In the genomic region with DNA sequence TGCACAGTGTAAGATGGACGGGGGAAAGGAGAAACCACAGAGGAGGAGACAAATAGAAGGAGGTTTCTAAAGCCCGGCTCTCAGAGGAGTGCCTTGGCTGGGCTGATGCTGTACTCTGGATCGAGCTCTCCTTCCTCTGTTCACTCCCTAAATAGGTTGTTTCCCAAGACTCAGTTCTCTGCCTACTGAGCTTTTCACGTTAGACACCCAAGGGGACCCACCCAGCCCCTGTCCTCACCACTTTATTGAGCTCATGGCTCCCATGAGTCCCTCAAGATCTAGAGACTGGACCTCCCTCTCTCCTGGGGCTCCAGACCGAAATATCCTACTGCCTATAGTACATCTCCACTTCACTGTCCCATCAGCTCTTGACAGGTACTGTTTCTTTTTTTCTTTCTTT, we compare ENCODE assay signal across 18 cellular contexts. TPM values are rescaled to one million over a fixed set of nuclear protein-coding genes. Genes with fewer than 3 reads are reported as not detected.
DNase-seq lines count a peak whose midpoint lies in the region; ATAC-seq and TF ChIP-seq lines count a peak whose summit lies in the region.
"Had no signal": no experiment of that assay in that cellular context is flagged by ENCODE, and none has a peak within 500 bp of the region (broad histone marks: within the 10 kb centered on the region; RNA-seq: fewer than 3 reads in every experiment).

No MANE protein-coding gene starts in this region.

- no peaks in the 10 kb centered on the region for H3K27me3 ChIP-seq in testis
- H3K27me3 ChIP-seq: MG63 had no signal

- H3K36me3 ChIP-seq in testis (ENCODE audit: low read depth, missing control alignments), result no peaks in the 10 kb centered on the region

- H3K4me3 Mint-ChIP-seq in stimulated activated naive CD8-positive, alpha-beta T cell treated with anti-CD3 and anti-CD28 coated beads, Interleukin-15, Interleukin-2, amounts not matched to agents 100 ng/mL and 50 ng/mL, for 24 hours, result no peak overlapping the region
- H3K4me3 Mint-ChIP-seq in stimulated activated naive CD8-positive, alpha-beta T cell treated with anti-CD3 and anti-CD28 coated beads, Interleukin-15, amount 100 ng/mL, for 72 hours, result no peak overlapping the region
- no peak overlapping the region for H3K4me3 Mint-ChIP-seq in T-helper 17 cell
- H3K4me3 Mint-ChIP-seq in effector memory CD8-positive, alpha-beta T cell, result peak overlapping the region in 1 of 2 donors; percentile 5
- H3K4me3 Mint-ChIP-seq in stimulated activated memory B cell treated with anti-CD40 and anti-IgM and Interleukin-4, amounts not matched to agents 10 μg/mL and 1 μg/mL and 100 μg/mL, for 72 hours, result no peak overlapping the region

- WGBS in testis, 2 donors, result 70 to 83% methylated on average over 5 of the region's 5 CpGs

- H3K4me1 ChIP-seq in testis, result no peaks in the 10 kb centered on the region
- H3K4me1 ChIP-seq: A549 had no signal

- H3K27ac Mint-ChIP-seq in stimulated activated naive CD8-positive, alpha-beta T cell treated with anti-CD3 and anti-CD28 coated beads, Interleukin-15, Interleukin-2, amounts not matched to agents 100 ng/mL and 50 ng/mL, for 24 hours, result peak overlapping the region; percentile 49
- H3K27ac Mint-ChIP-seq in stimulated activated naive CD8-positive, alpha-beta T cell treated with anti-CD3 and anti-CD28 coated beads, Interleukin-15, amount 100 ng/mL, for 72 hours, result no peak overlapping the region
- peak overlapping the region; percentile 100 for H3K27ac Mint-ChIP-seq in T-helper 17 cell
- H3K27ac Mint-ChIP-seq in effector memory CD8-positive, alpha-beta T cell, result peak overlapping the region; percentile 29 to 86
- H3K27ac Mint-ChIP-seq in stimulated activated memory B cell treated with anti-CD40 and anti-IgM and Interleukin-4, amounts not matched to agents 10 μg/mL and 1 μg/mL and 100 μg/mL, for 72 hours, result peak overlapping the region; percentile 11

- no peaks in the 10 kb centered on the region for H3K27me3 Mint-ChIP-seq in stimulated activated naive CD8-positive, alpha-beta T cell treated with anti-CD3 and anti-CD28 coated beads, Interleukin-15, Interleukin-2, amounts not matched to agents 100 ng/mL and 50 ng/mL, for 24 hours
- H3K27me3 Mint-ChIP-seq in stimulated activated naive CD8-positive, alpha-beta T cell treated with anti-CD3 and anti-CD28 coated beads, Interleukin-15, amount 100 ng/mL, for 72 hours, result no peaks in the 10 kb centered on the region
- H3K27me3 Mint-ChIP-seq in T-helper 17 cell, result no peaks in the 10 kb centered on the region
- no peaks in the 10 kb centered on the region for H3K27me3 Mint-ChIP-seq in effector memory CD8-positive, alpha-beta T cell
- H3K27me3 Mint-ChIP-seq in stimulated activated memory B cell treated with anti-CD40 and anti-IgM and Interleukin-4, amounts not matched to agents 10 μg/mL and 1 μg/mL and 100 μg/mL, for 72 hours, result no peaks in the 10 kb centered on the region

- no peak for TF ChIP-seq CTCF in testis (IDR thresholded peaks at IDR 0.05)

- ATAC-seq in stimulated activated naive CD8-positive, alpha-beta T cell treated with anti-CD3 and anti-CD28 coated beads, Interleukin-15, amount 100 ng/mL, for 72 hours, result no peak
- ATAC-seq in T-helper 17 cell, result no peak
- no peak for ATAC-seq in effector memory CD8-positive, alpha-beta T cell (replicated peaks)
- ATAC-seq in stimulated activated memory B cell treated with anti-CD40 and anti-IgM and Interleukin-4, amounts not matched to agents 10 μg/mL and 1 μg/mL and 100 μg/mL, for 72 hours, result no peak
- ATAC-seq in GM19463 (IDR thresholded peaks at IDR 0.05; ENCODE audit: unreplicated experiment), result no peak
- ATAC-seq: A549 had no signal

- DNase-seq in stimulated activated naive CD8-positive, alpha-beta T cell treated with anti-CD3 and anti-CD28 coated beads, Interleukin-15, amount 100 ng/mL, for 72 hours, result no peak
- DNase-seq in T-helper 17 cell (no peak), testis (no peak), NCI-H345 (lab: John Stamatoyannopoulos, UW) (no peak)
- DNase-seq in effector memory CD8-positive, alpha-beta T cell, result no peak
- DNase-seq: DMS79 treated with DMSO at 0.1 percent for 48 hours, MG63, NCI-H1092, NCI-H2081, NCI-H446 treated with DMSO at 0.1 percent for 48 hours, OCI-M1, SHP77 had no signal

- H3K4me1 Mint-ChIP-seq in stimulated activated naive CD8-positive, alpha-beta T cell treated with anti-CD3 and anti-CD28 coated beads, Interleukin-15, Interleukin-2, amounts not matched to agents 100 ng/mL and 50 ng/mL, for 24 hours (ENCODE audit: low read depth), result peaks cover 56% of the 10 kb centered on the region
- peaks cover 42% of the 10 kb centered on the region for H3K4me1 Mint-ChIP-seq in stimulated activated naive CD8-positive, alpha-beta T cell treated with anti-CD3 and anti-CD28 coated beads, Interleukin-15, amount 100 ng/mL, for 72 hours
- H3K4me1 Mint-ChIP-seq in T-helper 17 cell, result peaks cover 72% of the 10 kb centered on the region
- H3K4me1 Mint-ChIP-seq in effector memory CD8-positive, alpha-beta T cell (ENCODE audit: low read depth in 2 of 2), result peaks cover 58 to 68% of the 10 kb centered on the region in 2 donors
- H3K4me1 Mint-ChIP-seq in stimulated activated memory B cell treated with anti-CD40 and anti-IgM and Interleukin-4, amounts not matched to agents 10 μg/mL and 1 μg/mL and 100 μg/mL, for 72 hours, result peaks cover 57% of the 10 kb centered on the region

- H3K27ac ChIP-seq in testis, result no peak overlapping the region
- H3K27ac ChIP-seq: A549, SK-N-MC had no signal

- H3K36me3 Mint-ChIP-seq in stimulated activated naive CD8-positive, alpha-beta T cell treated with anti-CD3 and anti-CD28 coated beads, Interleukin-15, Interleukin-2, amounts not matched to agents 100 ng/mL and 50 ng/mL, for 24 hours (ENCODE audit: low read depth), result peaks cover 92% of the 10 kb centered on the region
- peaks cover 29% of the 10 kb centered on the region for H3K36me3 Mint-ChIP-seq in T-helper 17 cell (ENCODE audit: low read depth)
- H3K36me3 Mint-ChIP-seq in effector memory CD8-positive, alpha-beta T cell (ENCODE audit: insufficient read depth), result peaks cover 51% of the 10 kb centered on the region
- peaks cover 71% of the 10 kb centered on the region for H3K36me3 Mint-ChIP-seq in stimulated activated memory B cell treated with anti-CD40 and anti-IgM and Interleukin-4, amounts not matched to agents 10 μg/mL and 1 μg/mL and 100 μg/mL, for 72 hours

- intact Hi-C loops in testis (cut with DNase I; ENCODE audit: low total_unique reads), result no loop called here

- H3K9me3 ChIP-seq in T-helper 17 cell (ENCODE audit: control insufficient read depth, low read length, poor library complexity, severe bottlenecking) (no peaks in the 10 kb centered on the region), testis (no peaks in the 10 kb centered on the region)
- H3K9me3 ChIP-seq: A549, MG63 had no signal

- H3K4me3 ChIP-seq in testis, result no peak overlapping the region
- H3K4me3 ChIP-seq: A549, MG63, SK-N-MC had no signal

- no peak for TF ChIP-seq POLR2A in testis (IDR thresholded peaks at IDR 0.05)

- no peaks in the 10 kb centered on the region for H3K9me3 Mint-ChIP-seq in stimulated activated naive CD8-positive, alpha-beta T cell treated with anti-CD3 and anti-CD28 coated beads, Interleukin-15, Interleukin-2, amounts not matched to agents 100 ng/mL and 50 ng/mL, for 24 hours
- H3K9me3 Mint-ChIP-seq in stimulated activated naive CD8-positive, alpha-beta T cell treated with anti-CD3 and anti-CD28 coated beads, Interleukin-15, amount 100 ng/mL, for 72 hours, result no peaks in the 10 kb centered on the region
- no peaks in the 10 kb centered on the region for H3K9me3 Mint-ChIP-seq in effector memory CD8-positive, alpha-beta T cell
- H3K9me3 Mint-ChIP-seq in stimulated activated memory B cell treated with anti-CD40 and anti-IgM and Interleukin-4, amounts not matched to agents 10 μg/mL and 1 μg/mL and 100 μg/mL, for 72 hours, result no peaks in the 10 kb centered on the region

RNA-seq across cellular contexts. Expression of a gene that starts 38.1 kb away (rescaled TPM):
- total RNA-seq in T-helper 17 cell (100 to 1,000 TPM; 249 to 322 TPM), testis (1 to 10 TPM in 1 of 2 donors, under 1 TPM in 1; 0.39 to 6.9 TPM)
- 2.3 TPM for polyA plus RNA-seq in testis (ENCODE audit: insufficient read depth, low read depth, low replicate concordance)
- total RNA-seq: HT-29 had no signal
- polyA plus RNA-seq: A549 had no signal

Comparison
In these comparisons a context has a peak if more than half of its experiments do, and no peak if none do; other contexts are left out.
1. H3K27ac Mint-ChIP-seq: peak in stimulated activated naive CD8-positive, alpha-beta T cell treated with anti-CD3 and anti-CD28 coated beads, Interleukin-15, Interleukin-2, amounts not matched to agents 100 ng/mL and 50 ng/mL, for 24 hours (single experiment), T-helper 17 cell (single experiment), effector memory CD8-positive, alpha-beta T cell (2 of 2) and stimulated activated memory B cell treated with anti-CD40 and anti-IgM and Interleukin-4, amounts not matched to agents 10 μg/mL and 1 μg/mL and 100 μg/mL, for 72 hours (single experiment); none in stimulated activated naive CD8-positive, alpha-beta T cell treated with anti-CD3 and anti-CD28 coated beads, Interleukin-15, amount 100 ng/mL, for 72 hours (0 of 2).
2. RNA of a gene that starts 38.1 kb away (total RNA-seq): 249 to 322 TPM in T-helper 17 cell; 0.39 to 6.9 TPM in testis; every median in the first group is over 10 times any median in the second.